ENCODE assay signal across 1 cellular context in the genomic region with DNA sequence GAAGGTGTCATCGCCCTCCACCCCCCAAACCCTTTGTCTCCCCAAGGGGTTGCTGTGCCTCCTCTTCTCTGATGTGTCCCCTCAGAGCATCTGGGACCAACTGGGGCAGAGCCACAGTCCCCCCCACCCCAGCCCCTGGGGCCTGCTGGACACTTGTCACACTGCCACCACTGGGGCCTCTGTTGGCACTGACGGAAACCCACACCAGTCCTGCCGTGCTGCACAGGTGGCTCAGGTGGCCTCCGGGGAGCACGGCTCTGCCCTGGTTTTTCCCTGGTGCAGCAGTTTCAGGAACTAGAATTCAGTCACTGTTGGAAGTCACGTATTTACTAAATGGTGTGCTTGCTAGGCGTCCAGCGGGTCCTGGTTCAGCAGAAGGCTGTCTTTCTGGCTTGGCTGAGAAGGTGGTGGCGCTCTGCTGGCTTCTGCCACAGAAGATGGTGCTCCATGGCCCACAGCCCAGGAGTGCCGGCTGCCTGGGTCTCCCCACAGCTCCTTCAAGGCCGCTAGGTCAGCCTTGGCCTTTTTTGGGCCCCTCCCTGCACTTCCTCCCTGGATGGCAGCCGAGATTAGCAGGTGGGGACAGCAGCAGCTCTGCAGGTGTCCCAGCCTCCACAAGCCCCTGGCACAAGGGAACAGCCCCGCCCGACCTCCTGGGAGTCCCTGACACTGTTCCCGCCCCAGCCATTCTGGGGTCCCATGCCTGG.
TF ChIP-seq lines count a peak whose summit lies in the region.

No MANE protein-coding gene starts in this region.

TF ChIP-seq in HEK293, 187 proteins besides CTCF, POLR2A, EP300 and RAD21:
- peak; percentile 54 for TF ChIP-seq ZIC2 (tag by site-specific recombination; IDR thresholded peaks at IDR 0.05)
- TF ChIP-seq ZNF777 (tag by site-specific recombination; IDR thresholded peaks at IDR 0.05; ENCODE audit: borderline replicate concordance), result no peak
